1 cellular context compared by ENCODE assay signal in the genomic region with DNA sequence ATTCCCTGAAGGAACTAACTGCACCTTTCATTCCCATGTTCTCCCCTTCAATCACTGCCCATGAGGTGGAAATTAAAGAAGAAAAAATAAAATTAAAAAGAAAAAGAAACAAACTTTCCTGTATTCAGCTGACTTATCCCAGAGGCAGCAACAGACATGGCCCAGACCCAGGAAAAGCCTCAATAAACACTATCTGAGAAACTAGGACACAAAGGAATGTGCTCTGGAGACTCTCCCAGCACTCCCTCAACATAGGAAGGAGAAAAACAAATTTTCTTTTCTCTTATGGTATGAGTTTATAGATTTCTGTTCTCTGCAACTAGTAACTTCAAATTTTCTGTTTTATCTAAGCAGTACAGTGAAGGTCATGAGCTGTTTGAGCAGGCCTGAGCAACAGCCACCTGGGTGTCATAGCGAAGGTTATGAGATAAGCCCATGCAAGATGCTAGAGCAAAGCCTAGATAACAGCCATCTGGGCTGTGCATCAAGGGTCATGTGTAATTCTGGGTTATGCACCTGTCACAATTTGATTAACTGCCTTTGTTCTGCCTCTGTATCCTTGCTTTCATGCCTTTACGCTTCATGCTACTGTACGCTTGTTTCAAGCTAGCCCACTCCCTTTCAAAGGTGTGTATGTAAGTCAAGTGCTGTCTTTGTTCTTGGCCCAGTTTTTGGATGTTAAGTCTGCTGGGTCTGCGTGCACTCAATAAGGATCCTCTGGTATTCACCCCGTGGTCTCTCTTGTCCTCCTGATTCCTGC.
TF ChIP-seq lines count a peak whose summit lies in the region.

No MANE protein-coding gene starts in this region.

TF ChIP-seq in K562, 482 proteins besides CTCF, POLR2A, EP300 and RAD21 (continued from another document and continues in another):
- TF ChIP-seq, protein P1, sequence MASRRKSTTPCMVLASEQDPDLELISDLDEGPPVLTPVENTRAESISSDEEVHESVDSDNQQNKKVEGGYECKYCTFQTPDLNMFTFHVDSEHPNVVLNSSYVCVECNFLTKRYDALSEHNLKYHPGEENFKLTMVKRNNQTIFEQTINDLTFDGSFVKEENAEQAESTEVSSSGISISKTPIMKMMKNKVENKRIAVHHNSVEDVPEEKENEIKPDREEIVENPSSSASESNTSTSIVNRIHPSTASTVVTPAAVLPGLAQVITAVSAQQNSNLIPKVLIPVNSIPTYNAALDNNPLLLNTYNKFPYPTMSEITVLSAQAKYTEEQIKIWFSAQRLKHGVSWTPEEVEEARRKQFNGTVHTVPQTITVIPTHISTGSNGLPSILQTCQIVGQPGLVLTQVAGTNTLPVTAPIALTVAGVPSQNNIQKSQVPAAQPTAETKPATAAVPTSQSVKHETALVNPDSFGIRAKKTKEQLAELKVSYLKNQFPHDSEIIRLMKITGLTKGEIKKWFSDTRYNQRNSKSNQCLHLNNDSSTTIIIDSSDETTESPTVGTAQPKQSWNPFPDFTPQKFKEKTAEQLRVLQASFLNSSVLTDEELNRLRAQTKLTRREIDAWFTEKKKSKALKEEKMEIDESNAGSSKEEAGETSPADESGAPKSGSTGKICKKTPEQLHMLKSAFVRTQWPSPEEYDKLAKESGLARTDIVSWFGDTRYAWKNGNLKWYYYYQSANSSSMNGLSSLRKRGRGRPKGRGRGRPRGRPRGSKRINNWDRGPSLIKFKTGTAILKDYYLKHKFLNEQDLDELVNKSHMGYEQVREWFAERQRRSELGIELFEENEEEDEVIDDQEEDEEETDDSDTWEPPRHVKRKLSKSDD (conservative IDR thresholded peaks at IDR 0.05; ENCODE audit: low read length), result no peak
- TF ChIP-seq KLF6 (CRISPR knock-in tag; IDR thresholded peaks at IDR 0.05; ENCODE audit: borderline replicate concordance) (no peak), SMC3 (conservative IDR thresholded peaks at IDR 0.05; ENCODE audit: insufficient read depth, low read depth, low read length) (no peak), MTA3 (IDR thresholded peaks at IDR 0.05; ENCODE audit: borderline replicate concordance) (no peak), TAL1 (IDR thresholded peaks at IDR 0.05) (peak; percentile 87), GATA2 (CRISPR knock-in tag; IDR thresholded peaks at IDR 0.05) (peak; percentile 64; the same call in 1 of the 2 replicates), CBFA2T3 (IDR thresholded peaks at IDR 0.05) (peak; percentile 95), NR2F6 (CRISPR knock-in tag; IDR thresholded peaks at IDR 0.05) (no peak), YBX1 (IDR thresholded peaks at IDR 0.05) (no peak), RBBP5 (IDR thresholded peaks at IDR 0.05; ENCODE audit: borderline replicate concordance, insufficient read depth, low read length, poor library complexity, severe bottlenecking) (no peak), KDM1A (IDR thresholded peaks at IDR 0.05) (0 out of 4 replicates have a peak, but pooled peaks of 1 of the 2 experiments have one; percentile 13), E2F3 (CRISPR knock-in tag; IDR thresholded peaks at IDR 0.05) (no peak), CBX2 (IDR thresholded peaks at IDR 0.05; ENCODE audit: insufficient read depth, low read length, poor library complexity, severe bottlenecking) (no peak), SMAD3 (CRISPR knock-in tag; conservative IDR thresholded peaks at IDR 0.05) (no peak), MBD2 (IDR thresholded peaks at IDR 0.05; ENCODE audit: borderline replicate concordance, low read depth) (no peak), CBX3 (IDR thresholded peaks at IDR 0.05; ENCODE audit: borderline replicate concordance in 1 of 2, low read length in 2 of 2) (peak; percentile 79 to 89), KLF1 (tag; IDR thresholded peaks at IDR 0.05) (no peak)
- TF ChIP-seq, protein P2, sequence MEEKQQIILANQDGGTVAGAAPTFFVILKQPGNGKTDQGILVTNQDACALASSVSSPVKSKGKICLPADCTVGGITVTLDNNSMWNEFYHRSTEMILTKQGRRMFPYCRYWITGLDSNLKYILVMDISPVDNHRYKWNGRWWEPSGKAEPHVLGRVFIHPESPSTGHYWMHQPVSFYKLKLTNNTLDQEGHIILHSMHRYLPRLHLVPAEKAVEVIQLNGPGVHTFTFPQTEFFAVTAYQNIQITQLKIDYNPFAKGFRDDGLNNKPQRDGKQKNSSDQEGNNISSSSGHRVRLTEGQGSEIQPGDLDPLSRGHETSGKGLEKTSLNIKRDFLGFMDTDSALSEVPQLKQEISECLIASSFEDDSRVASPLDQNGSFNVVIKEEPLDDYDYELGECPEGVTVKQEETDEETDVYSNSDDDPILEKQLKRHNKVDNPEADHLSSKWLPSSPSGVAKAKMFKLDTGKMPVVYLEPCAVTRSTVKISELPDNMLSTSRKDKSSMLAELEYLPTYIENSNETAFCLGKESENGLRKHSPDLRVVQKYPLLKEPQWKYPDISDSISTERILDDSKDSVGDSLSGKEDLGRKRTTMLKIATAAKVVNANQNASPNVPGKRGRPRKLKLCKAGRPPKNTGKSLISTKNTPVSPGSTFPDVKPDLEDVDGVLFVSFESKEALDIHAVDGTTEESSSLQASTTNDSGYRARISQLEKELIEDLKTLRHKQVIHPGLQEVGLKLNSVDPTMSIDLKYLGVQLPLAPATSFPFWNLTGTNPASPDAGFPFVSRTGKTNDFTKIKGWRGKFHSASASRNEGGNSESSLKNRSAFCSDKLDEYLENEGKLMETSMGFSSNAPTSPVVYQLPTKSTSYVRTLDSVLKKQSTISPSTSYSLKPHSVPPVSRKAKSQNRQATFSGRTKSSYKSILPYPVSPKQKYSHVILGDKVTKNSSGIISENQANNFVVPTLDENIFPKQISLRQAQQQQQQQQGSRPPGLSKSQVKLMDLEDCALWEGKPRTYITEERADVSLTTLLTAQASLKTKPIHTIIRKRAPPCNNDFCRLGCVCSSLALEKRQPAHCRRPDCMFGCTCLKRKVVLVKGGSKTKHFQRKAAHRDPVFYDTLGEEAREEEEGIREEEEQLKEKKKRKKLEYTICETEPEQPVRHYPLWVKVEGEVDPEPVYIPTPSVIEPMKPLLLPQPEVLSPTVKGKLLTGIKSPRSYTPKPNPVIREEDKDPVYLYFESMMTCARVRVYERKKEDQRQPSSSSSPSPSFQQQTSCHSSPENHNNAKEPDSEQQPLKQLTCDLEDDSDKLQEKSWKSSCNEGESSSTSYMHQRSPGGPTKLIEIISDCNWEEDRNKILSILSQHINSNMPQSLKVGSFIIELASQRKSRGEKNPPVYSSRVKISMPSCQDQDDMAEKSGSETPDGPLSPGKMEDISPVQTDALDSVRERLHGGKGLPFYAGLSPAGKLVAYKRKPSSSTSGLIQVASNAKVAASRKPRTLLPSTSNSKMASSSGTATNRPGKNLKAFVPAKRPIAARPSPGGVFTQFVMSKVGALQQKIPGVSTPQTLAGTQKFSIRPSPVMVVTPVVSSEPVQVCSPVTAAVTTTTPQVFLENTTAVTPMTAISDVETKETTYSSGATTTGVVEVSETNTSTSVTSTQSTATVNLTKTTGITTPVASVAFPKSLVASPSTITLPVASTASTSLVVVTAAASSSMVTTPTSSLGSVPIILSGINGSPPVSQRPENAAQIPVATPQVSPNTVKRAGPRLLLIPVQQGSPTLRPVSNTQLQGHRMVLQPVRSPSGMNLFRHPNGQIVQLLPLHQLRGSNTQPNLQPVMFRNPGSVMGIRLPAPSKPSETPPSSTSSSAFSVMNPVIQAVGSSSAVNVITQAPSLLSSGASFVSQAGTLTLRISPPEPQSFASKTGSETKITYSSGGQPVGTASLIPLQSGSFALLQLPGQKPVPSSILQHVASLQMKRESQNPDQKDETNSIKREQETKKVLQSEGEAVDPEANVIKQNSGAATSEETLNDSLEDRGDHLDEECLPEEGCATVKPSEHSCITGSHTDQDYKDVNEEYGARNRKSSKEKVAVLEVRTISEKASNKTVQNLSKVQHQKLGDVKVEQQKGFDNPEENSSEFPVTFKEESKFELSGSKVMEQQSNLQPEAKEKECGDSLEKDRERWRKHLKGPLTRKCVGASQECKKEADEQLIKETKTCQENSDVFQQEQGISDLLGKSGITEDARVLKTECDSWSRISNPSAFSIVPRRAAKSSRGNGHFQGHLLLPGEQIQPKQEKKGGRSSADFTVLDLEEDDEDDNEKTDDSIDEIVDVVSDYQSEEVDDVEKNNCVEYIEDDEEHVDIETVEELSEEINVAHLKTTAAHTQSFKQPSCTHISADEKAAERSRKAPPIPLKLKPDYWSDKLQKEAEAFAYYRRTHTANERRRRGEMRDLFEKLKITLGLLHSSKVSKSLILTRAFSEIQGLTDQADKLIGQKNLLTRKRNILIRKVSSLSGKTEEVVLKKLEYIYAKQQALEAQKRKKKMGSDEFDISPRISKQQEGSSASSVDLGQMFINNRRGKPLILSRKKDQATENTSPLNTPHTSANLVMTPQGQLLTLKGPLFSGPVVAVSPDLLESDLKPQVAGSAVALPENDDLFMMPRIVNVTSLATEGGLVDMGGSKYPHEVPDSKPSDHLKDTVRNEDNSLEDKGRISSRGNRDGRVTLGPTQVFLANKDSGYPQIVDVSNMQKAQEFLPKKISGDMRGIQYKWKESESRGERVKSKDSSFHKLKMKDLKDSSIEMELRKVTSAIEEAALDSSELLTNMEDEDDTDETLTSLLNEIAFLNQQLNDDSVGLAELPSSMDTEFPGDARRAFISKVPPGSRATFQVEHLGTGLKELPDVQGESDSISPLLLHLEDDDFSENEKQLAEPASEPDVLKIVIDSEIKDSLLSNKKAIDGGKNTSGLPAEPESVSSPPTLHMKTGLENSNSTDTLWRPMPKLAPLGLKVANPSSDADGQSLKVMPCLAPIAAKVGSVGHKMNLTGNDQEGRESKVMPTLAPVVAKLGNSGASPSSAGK (IDR thresholded peaks at IDR 0.05), result no peak
- TF ChIP-seq, protein P3, sequence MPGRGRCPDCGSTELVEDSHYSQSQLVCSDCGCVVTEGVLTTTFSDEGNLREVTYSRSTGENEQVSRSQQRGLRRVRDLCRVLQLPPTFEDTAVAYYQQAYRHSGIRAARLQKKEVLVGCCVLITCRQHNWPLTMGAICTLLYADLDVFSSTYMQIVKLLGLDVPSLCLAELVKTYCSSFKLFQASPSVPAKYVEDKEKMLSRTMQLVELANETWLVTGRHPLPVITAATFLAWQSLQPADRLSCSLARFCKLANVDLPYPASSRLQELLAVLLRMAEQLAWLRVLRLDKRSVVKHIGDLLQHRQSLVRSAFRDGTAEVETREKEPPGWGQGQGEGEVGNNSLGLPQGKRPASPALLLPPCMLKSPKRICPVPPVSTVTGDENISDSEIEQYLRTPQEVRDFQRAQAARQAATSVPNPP (IDR thresholded peaks at IDR 0.05; ENCODE audit: borderline replicate concordance, insufficient read depth, insufficient read length), result no peak
- TF ChIP-seq, protein P4, sequence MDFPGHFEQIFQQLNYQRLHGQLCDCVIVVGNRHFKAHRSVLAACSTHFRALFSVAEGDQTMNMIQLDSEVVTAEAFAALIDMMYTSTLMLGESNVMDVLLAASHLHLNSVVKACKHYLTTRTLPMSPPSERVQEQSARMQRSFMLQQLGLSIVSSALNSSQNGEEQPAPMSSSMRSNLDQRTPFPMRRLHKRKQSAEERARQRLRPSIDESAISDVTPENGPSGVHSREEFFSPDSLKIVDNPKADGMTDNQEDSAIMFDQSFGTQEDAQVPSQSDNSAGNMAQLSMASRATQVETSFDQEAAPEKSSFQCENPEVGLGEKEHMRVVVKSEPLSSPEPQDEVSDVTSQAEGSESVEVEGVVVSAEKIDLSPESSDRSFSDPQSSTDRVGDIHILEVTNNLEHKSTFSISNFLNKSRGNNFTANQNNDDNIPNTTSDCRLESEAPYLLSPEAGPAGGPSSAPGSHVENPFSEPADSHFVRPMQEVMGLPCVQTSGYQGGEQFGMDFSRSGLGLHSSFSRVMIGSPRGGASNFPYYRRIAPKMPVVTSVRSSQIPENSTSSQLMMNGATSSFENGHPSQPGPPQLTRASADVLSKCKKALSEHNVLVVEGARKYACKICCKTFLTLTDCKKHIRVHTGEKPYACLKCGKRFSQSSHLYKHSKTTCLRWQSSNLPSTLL (IDR thresholded peaks at IDR 0.05), result no peak
- TF ChIP-seq, protein P5, sequence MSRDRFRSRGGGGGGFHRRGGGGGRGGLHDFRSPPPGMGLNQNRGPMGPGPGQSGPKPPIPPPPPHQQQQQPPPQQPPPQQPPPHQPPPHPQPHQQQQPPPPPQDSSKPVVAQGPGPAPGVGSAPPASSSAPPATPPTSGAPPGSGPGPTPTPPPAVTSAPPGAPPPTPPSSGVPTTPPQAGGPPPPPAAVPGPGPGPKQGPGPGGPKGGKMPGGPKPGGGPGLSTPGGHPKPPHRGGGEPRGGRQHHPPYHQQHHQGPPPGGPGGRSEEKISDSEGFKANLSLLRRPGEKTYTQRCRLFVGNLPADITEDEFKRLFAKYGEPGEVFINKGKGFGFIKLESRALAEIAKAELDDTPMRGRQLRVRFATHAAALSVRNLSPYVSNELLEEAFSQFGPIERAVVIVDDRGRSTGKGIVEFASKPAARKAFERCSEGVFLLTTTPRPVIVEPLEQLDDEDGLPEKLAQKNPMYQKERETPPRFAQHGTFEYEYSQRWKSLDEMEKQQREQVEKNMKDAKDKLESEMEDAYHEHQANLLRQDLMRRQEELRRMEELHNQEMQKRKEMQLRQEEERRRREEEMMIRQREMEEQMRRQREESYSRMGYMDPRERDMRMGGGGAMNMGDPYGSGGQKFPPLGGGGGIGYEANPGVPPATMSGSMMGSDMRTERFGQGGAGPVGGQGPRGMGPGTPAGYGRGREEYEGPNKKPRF (IDR thresholded peaks at IDR 0.05; ENCODE audit: low read depth, low read length), result no peak
- TF ChIP-seq, protein P6, sequence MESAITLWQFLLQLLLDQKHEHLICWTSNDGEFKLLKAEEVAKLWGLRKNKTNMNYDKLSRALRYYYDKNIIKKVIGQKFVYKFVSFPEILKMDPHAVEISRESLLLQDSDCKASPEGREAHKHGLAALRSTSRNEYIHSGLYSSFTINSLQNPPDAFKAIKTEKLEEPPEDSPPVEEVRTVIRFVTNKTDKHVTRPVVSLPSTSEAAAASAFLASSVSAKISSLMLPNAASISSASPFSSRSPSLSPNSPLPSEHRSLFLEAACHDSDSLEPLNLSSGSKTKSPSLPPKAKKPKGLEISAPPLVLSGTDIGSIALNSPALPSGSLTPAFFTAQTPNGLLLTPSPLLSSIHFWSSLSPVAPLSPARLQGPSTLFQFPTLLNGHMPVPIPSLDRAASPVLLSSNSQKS (CRISPR knock-in tag; IDR thresholded peaks at IDR 0.05), result no peak
- TF ChIP-seq, protein P7, sequence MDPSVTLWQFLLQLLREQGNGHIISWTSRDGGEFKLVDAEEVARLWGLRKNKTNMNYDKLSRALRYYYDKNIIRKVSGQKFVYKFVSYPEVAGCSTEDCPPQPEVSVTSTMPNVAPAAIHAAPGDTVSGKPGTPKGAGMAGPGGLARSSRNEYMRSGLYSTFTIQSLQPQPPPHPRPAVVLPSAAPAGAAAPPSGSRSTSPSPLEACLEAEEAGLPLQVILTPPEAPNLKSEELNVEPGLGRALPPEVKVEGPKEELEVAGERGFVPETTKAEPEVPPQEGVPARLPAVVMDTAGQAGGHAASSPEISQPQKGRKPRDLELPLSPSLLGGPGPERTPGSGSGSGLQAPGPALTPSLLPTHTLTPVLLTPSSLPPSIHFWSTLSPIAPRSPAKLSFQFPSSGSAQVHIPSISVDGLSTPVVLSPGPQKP (CRISPR knock-in tag; IDR thresholded peaks at IDR 0.05), result no peak
